ENCODE assay signal across 12 cellular contexts in genomic region chr7:8133188-8133848, GRCh38.
A peak's percentile ranks its signal among the peaks of the same experiment; 100 is the strongest.
DNase-seq lines count a peak whose midpoint lies in the region; ATAC-seq, FAIRE-seq and TF ChIP-seq lines count a peak whose summit lies in the region.
"Had no signal": no experiment of that assay in that cellular context is flagged by ENCODE, and none has a peak within 500 bp of the region (broad histone marks: within the 10 kb centered on the region; RNA-seq: fewer than 3 reads in every experiment).

No MANE protein-coding gene starts in this region.

- H3K79me2 ChIP-seq in GM12878 (ENCODE audit: control insufficient read depth, insufficient read depth, low read length) = peaks cover 3% of the 10 kb centered on the region; the same call in 1 of the 2 replicates

- no peak overlapping the region for H2AFZ ChIP-seq in GM12878 (ENCODE audit: control insufficient read depth, low read depth, low read length)

- no peak for TF ChIP-seq RAD21 in GM12878 (IDR thresholded peaks at IDR 0.05; ENCODE audit: insufficient read depth, low read depth, low read length)

- H3K36me3 ChIP-seq in CD4-positive, alpha-beta memory T cell (ENCODE audit: insufficient read depth, low read length) = no peaks in the 10 kb centered on the region
- no peaks in the 10 kb centered on the region for H3K36me3 ChIP-seq in GM12878 (ENCODE audit: control insufficient read depth in 2 of 2, insufficient read depth in 2 of 2, low read length in 1 of 2)
- H3K36me3 ChIP-seq: upper lobe of left lung had no signal

- peak overlapping the region in 7 of 8 donors; percentile 1 to 87 (median 57) for H3K4me3 Mint-ChIP-seq in CD4-positive, alpha-beta memory T cell

- DNase-seq in CD4-positive, alpha-beta memory T cell = no peak
- no peak for DNase-seq in GM12878 (ENCODE audit: low read depth, low spot score)
- no peak for DNase-seq in GM10266 (ENCODE audit: extremely low spot score)
- DNase-seq in midbrain (lab: John Stamatoyannopoulos, UW) = no peak
- DNase-seq in HEK293T (ENCODE audit: extremely low spot score) = no peak
- DNase-seq in NCI-H524 treated with DMSO at 0.1 percent for 48 hours (lab: John Stamatoyannopoulos, UW) = no peak
- DNase-seq: anterior cingulate cortex, hypothalamus, NCI-H1417, upper lobe of left lung had no signal

- no peaks in the 10 kb centered on the region for H3K36me3 Mint-ChIP-seq in CD4-positive, alpha-beta memory T cell

- FAIRE-seq in GM12878 (lab: Jason Lieb, UNC) = no peak

- peaks cover 0 to 2% (median 0%) of the 10 kb centered on the region in 8 donors for H3K9me3 Mint-ChIP-seq in CD4-positive, alpha-beta memory T cell

- TF ChIP-seq POLR2A in GM12878 (IDR thresholded peaks at IDR 0.05; ENCODE audit: low read depth, low read length) = no peak

- no peaks in the 10 kb centered on the region for H3K27me3 ChIP-seq in CD4-positive, alpha-beta memory T cell (ENCODE audit: insufficient read depth, low read length)
- H3K27me3 ChIP-seq in GM12878 (replicated peaks in 1 of 2; ENCODE audit: control insufficient read depth in 2 of 2, insufficient read depth in 2 of 2, low read length in 1 of 2) = no peaks in the 10 kb centered on the region
- H3K27me3 ChIP-seq: upper lobe of left lung had no signal

- in situ Hi-C loops in GM12878 (cut with MboI) = loop anchor here (25.0 kb wide), 1 partner anchor 1871 kb away; the partner anchor contains the start of gene CYTH3

- H3K9ac ChIP-seq in GM12878 (ENCODE audit: control insufficient read depth, insufficient read depth, low read length) = peak overlapping the region; percentile 79

- H3K27ac Mint-ChIP-seq in CD4-positive, alpha-beta memory T cell = peak overlapping the region; percentile 93 to 100 (median 97)

- H3K9me3 ChIP-seq in CD4-positive, alpha-beta memory T cell (ENCODE audit: control insufficient read depth in 1 of 2, low read length in 2 of 2) = no peaks in the 10 kb centered on the region
- H3K9me3 ChIP-seq in GM12878 (replicated peaks; ENCODE audit: control insufficient read depth, insufficient read depth, low read length) = peaks cover 4% of the 10 kb centered on the region; the same call in 1 of the 3 replicates
- H3K9me3 ChIP-seq: upper lobe of left lung had no signal

- TF ChIP-seq EP300 in GM12878 (IDR thresholded peaks at IDR 0.05; ENCODE audit: borderline replicate concordance in 1 of 2, control insufficient read depth in 1 of 2, low read depth in 2 of 2, low read length in 2 of 2) = no peak

- SMC1A ChIA-PET in GM12878 (lab: Charles Lee; ENCODE audit: uncharacterized antibody, unreplicated experiment) = interaction anchor here (0.6 to 9.2 kb wide), 22 partner anchors 8 to 565 kb away, joined by 3 to 182 read pairs (median 7); partner anchors contain the start of gene GLCCI1

- H3K27me3 Mint-ChIP-seq in CD4-positive, alpha-beta memory T cell = no peaks in the 10 kb centered on the region

- CTCF ChIA-PET in CD4-positive, alpha-beta memory T cell (lab: Charles Lee; ENCODE audit: partially characterized antibody) = interaction anchor here (0.6 to 3.2 kb wide), 5 partner anchors 7 to 538 kb away, joined by 3 to 17 read pairs (median 4); no protein-coding TSS in a partner anchor
- CTCF ChIA-PET in GM12878 (lab: Yijun Ruan, JAX) = interaction anchor here (0.7 to 4.4 kb wide), 11 partner anchors 8 to 452 kb away, joined by 3 to 16 read pairs (median 4); no protein-coding TSS in a partner anchor
- CTCF ChIA-PET in HEK293T (lab: Yijun Ruan, JAX) = no interaction called here

- peak overlapping the region; percentile 29; the same call in 1 of the 2 replicates for H3K4me2 ChIP-seq in GM12878 (ENCODE audit: control insufficient read depth, insufficient read depth)

- peak overlapping the region in 1 of 2 donors; percentile 1 for H3K4me3 ChIP-seq in CD4-positive, alpha-beta memory T cell (ENCODE audit: low read length in 2 of 2)
- H3K4me3 ChIP-seq in GM12878 = no peak overlapping the region
- H3K4me3 ChIP-seq: upper lobe of left lung had no signal

- peak overlapping the region; percentile 57 for H3K27ac ChIP-seq in CD4-positive, alpha-beta memory T cell (ENCODE audit: low read depth, low read length)
- H3K27ac ChIP-seq in GM12878 (ENCODE audit: control insufficient read depth, insufficient read depth) = peak overlapping the region; percentile 94

- BruUV-seq in GM12878 (replicated peaks; lab: Mats Ljungman, UMichigan) = no TSS peak

- TF ChIP-seq CTCF in GM12878 (IDR thresholded peaks at IDR 0.05 in 2 of 3, conservative IDR thresholded peaks at IDR 0.05 in 1 of 3; ENCODE audit: control insufficient read depth in 2 of 3, extremely low read depth in 1 of 3, insufficient read depth in 1 of 3, low read depth in 3 of 3, low read length in 3 of 3) (no peak), GM10266 (IDR thresholded peaks at IDR 0.05; ENCODE audit: control insufficient read depth, insufficient read depth, low read depth, missing control alignments) (no peak)

- H3K4me1 Mint-ChIP-seq in CD4-positive, alpha-beta memory T cell = peaks cover 56 to 91% (median 74%) of the 10 kb centered on the region in 4 donors

- H4K20me1 ChIP-seq in GM12878 (ENCODE audit: control insufficient read depth, insufficient read depth) = no peaks in the 10 kb centered on the region

- POLR2A ChIA-PET in CD4-positive, alpha-beta memory T cell (lab: Charles Lee; ENCODE audit: partially characterized antibody) = interaction anchor here (0.6 to 8.0 kb wide), 14 partner anchors 9 to 493 kb away, joined by 3 to 101 read pairs (median 8); partner anchors contain the start of genes GLCCI1 and UMAD1
- POLR2A ChIA-PET in GM12878 (lab: Charles Lee) = interaction anchor here (0.7 to 7.7 kb wide), 12 partner anchors 10 to 275 kb away, joined by 3 to 133 read pairs (median 6); no protein-coding TSS in a partner anchor
- POLR2A ChIA-PET in HEK293T (lab: Yijun Ruan, JAX) = no interaction called here

- ATAC-seq in GM19395 (IDR thresholded peaks at IDR 0.05; ENCODE audit: unreplicated experiment) (peak; percentile 42), HG03196 (IDR thresholded peaks at IDR 0.05; ENCODE audit: unreplicated experiment) (peak; percentile 36), GM12878 (peak; percentile 44)

- peaks cover 83% of the 10 kb centered on the region for H3K4me1 ChIP-seq in CD4-positive, alpha-beta memory T cell (ENCODE audit: insufficient read depth, low read length)
- H3K4me1 ChIP-seq in GM12878 (ENCODE audit: control insufficient read depth, insufficient read depth, low read length) = peaks cover 63% of the 10 kb centered on the region
- H3K4me1 ChIP-seq: upper lobe of left lung had no signal

- RAD21 ChIA-PET in GM12878 (lab: Charles Lee; ENCODE audit: unreplicated experiment) = interaction anchor here (1.0 to 8.5 kb wide), 15 partner anchors 8 to 452 kb away, joined by 3 to 124 read pairs (median 9); partner anchors contain the start of genes GLCCI1 and RPA3

- 50% methylated on average over 2 of the region's 2 CpGs for WGBS in GM12878 (ENCODE audit: insufficient coverage, insufficient replicate concordance, low lambda C conversion rate, missing lambda C conversion rate)

- intact Hi-C loops in CD4-positive, alpha-beta memory T cell (cut with micrococcal nuclease) = loop anchor here (5.0 to 10.0 kb wide), 2 partner anchors 491 to 949 kb away; partner anchors contain the start of genes C1GALT1 and UMAD1
- intact Hi-C loops in GM12878 (cut with micrococcal nuclease; ENCODE audit: unreplicated experiment) = loop anchor here (5.0 kb wide), 4 partner anchors 216 to 491 kb away; partner anchors contain the start of gene UMAD1

TF ChIP-seq in HEK293T, 16 proteins besides CTCF, POLR2A, EP300 and RAD21:
- no peak for TF ChIP-seq FOXK2 (IDR thresholded peaks at IDR 0.05)
